Comparison of ENCODE assay signal across 7 cellular contexts in the genomic region with DNA sequence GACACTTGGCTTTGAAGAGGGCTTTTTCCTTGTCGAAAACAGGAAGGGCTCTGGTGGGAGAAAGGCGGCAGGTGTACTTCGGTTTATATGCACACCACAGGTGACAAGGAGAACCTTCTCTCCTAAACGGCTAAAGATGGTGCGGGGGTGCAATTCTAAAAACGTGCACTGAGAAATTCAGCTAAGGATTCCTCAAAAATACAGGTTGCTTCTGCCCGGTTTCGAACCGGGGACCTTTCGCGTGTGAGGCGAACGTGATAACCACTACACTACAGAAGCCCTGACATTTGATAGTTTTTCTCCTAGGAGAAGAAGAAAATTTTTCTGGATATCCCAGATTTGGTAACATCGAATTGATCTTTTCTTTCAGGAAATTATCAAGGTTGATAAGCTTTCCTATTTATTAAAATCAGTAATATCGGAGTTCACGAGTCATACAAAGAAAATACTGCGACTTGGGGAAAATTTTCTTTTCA. TPM values are rescaled to one million over a fixed set of nuclear protein-coding genes. Genes with fewer than 3 reads are reported as not detected.
A peak's percentile ranks its signal among the peaks of the same experiment; 100 is the strongest.
DNase-seq lines count a peak whose midpoint lies in the region; ATAC-seq and TF ChIP-seq lines count a peak whose summit lies in the region.

No MANE protein-coding gene starts in this region.

- in situ Hi-C loops in GM13976 (cut with MboI; ENCODE audit: low sequenced_read_pairs, unreplicated experiment): no loop called here

- H3K9me3 Mint-ChIP-seq in activated CD8-positive, alpha-beta T cell treated with anti-CD3 and anti-CD28 coated beads, Interleukin-2, amount 10 ng/mL, durations not matched to agents 7 days and 5 days (ENCODE audit: insufficient read depth): peaks cover 16% of the 10 kb centered on the region

- CTCF ChIA-PET in activated CD8-positive, alpha-beta T cell treated with anti-CD3 and anti-CD28 coated beads, Interleukin-2, amount 10 ng/mL, durations not matched to agents 7 days and 5 days (lab: Charles Lee): no interaction called here

- DNase-seq in GM13976 (ENCODE audit: low spot score) (peak; percentile 55), NCI-H1417 (lab: John Stamatoyannopoulos, UW) (peak; percentile 45 to 76 (median 57)), kidney tubule cell (ENCODE audit: low spot score) (peak; percentile 79), epidermal melanocyte (ENCODE audit: insufficient read length, low spot score) (no peak)
- DNase-seq in activated CD8-positive, alpha-beta T cell treated with anti-CD3 and anti-CD28 coated beads, Interleukin-2, amount 10 ng/mL, durations not matched to agents 7 days and 5 days: peak; percentile 42

- POLR2A ChIA-PET in activated CD8-positive, alpha-beta T cell treated with anti-CD3 and anti-CD28 coated beads, Interleukin-2, amount 10 ng/mL, durations not matched to agents 7 days and 5 days (lab: Charles Lee): no interaction called here

- H3K36me3 Mint-ChIP-seq in activated CD8-positive, alpha-beta T cell treated with anti-CD3 and anti-CD28 coated beads, Interleukin-2, amount 10 ng/mL, durations not matched to agents 7 days and 5 days (ENCODE audit: low read depth): peaks cover 18% of the 10 kb centered on the region

- peaks cover 20% of the 10 kb centered on the region for H3K4me1 Mint-ChIP-seq in activated CD8-positive, alpha-beta T cell treated with anti-CD3 and anti-CD28 coated beads, Interleukin-2, amount 10 ng/mL, durations not matched to agents 7 days and 5 days (ENCODE audit: low read depth)

- ATAC-seq in activated CD8-positive, alpha-beta T cell treated with anti-CD3 and anti-CD28 coated beads, Interleukin-2, amount 10 ng/mL, durations not matched to agents 7 days and 5 days: no peak
- ATAC-seq in GM19351 (IDR thresholded peaks at IDR 0.05; ENCODE audit: unreplicated experiment): no peak
- ATAC-seq in activated CD4-positive, CD25-positive, alpha-beta regulatory T cell treated with anti-CD3 and anti-CD28 coated beads, Interleukin-2, amount 50 U/mL, for 24 hours: no peak

- H3K27me3 Mint-ChIP-seq in activated CD8-positive, alpha-beta T cell treated with anti-CD3 and anti-CD28 coated beads, Interleukin-2, amount 10 ng/mL, durations not matched to agents 7 days and 5 days (ENCODE audit: low read depth): peaks cover 59% of the 10 kb centered on the region

- peak overlapping the region; percentile 43 for H3K27ac Mint-ChIP-seq in activated CD8-positive, alpha-beta T cell treated with anti-CD3 and anti-CD28 coated beads, Interleukin-2, amount 10 ng/mL, durations not matched to agents 7 days and 5 days

- no peak for TF ChIP-seq CTCF in GM13976 (IDR thresholded peaks at IDR 0.05; ENCODE audit: borderline replicate concordance, control extremely low read depth, extremely low read depth, insufficient read depth, missing control alignments)

- H3K4me3 Mint-ChIP-seq in activated CD8-positive, alpha-beta T cell treated with anti-CD3 and anti-CD28 coated beads, Interleukin-2, amount 10 ng/mL, durations not matched to agents 7 days and 5 days: peak overlapping the region; percentile 63

RNA-seq across cellular contexts. Expression of a gene that starts 32.0 kb away (rescaled TPM):
- total RNA-seq in activated CD8-positive, alpha-beta T cell treated with anti-CD3 and anti-CD28 coated beads, Interleukin-2, amount 10 ng/mL, durations not matched to agents 7 days and 5 days: not detected

RNA-seq across cellular contexts. Expression of a gene that starts 32.6 kb away (rescaled TPM):
- under 1 TPM; 0.81 to 0.82 TPM for total RNA-seq in activated CD8-positive, alpha-beta T cell treated with anti-CD3 and anti-CD28 coated beads, Interleukin-2, amount 10 ng/mL, durations not matched to agents 7 days and 5 days
